Comparison of ENCODE assay signal across 23 cellular contexts in genomic region chr3:31186041-31186440, GRCh38.
DNase-seq lines count a peak whose midpoint lies in the region; ATAC-seq, FAIRE-seq and TF ChIP-seq lines count a peak whose summit lies in the region.
"Had no signal": no experiment of that assay in that cellular context is flagged by ENCODE, and none has a peak within 500 bp of the region (broad histone marks: within the 10 kb centered on the region; RNA-seq: fewer than 3 reads in every experiment).

No MANE protein-coding gene starts in this region.

- H4K20me1 ChIP-seq in HepG2 (ENCODE audit: insufficient read depth, low read length): no peaks in the 10 kb centered on the region
- H4K20me1 ChIP-seq: BLaER1 had no signal

- H3K27me3 ChIP-seq in liver (ENCODE audit: control insufficient read depth in 4 of 4, insufficient read depth in 4 of 4, low read length in 3 of 4) (no peaks in the 10 kb centered on the region), HepG2 (ENCODE audit: control insufficient read depth in 1 of 2, insufficient read depth in 2 of 2, low read length in 2 of 2) (no peaks in the 10 kb centered on the region), right lobe of liver (no peaks in the 10 kb centered on the region), vagina (no peaks in the 10 kb centered on the region)
- H3K27me3 ChIP-seq: BE2C, BLaER1 had no signal

- intact Hi-C loops in HepG2 (cut with micrococcal nuclease; ENCODE audit: unreplicated experiment): no loop called here
- intact Hi-C loops in right lobe of liver (cut with DNase I): no loop called here
- intact Hi-C loops in vagina (cut with DNase I): no loop called here

- TF ChIP-seq CTCF in liver (IDR thresholded peaks at IDR 0.05; ENCODE audit: low read depth, low read length, missing input control): no peak
- no peak for TF ChIP-seq CTCF in HepG2 (CRISPR knock-in tag; IDR thresholded peaks at IDR 0.05)
- TF ChIP-seq CTCF in right lobe of liver (IDR thresholded peaks at IDR 0.05): no peak
- TF ChIP-seq CTCF in vagina (IDR thresholded peaks at IDR 0.05): no peak

- H3K9me3 ChIP-seq in liver (ENCODE audit: control insufficient read depth in 4 of 4, low read length in 3 of 4) (no peaks in the 10 kb centered on the region), HepG2 (ENCODE audit: low read length) (no peaks in the 10 kb centered on the region), right lobe of liver (no peaks in the 10 kb centered on the region), vagina (no peaks in the 10 kb centered on the region)
- H3K9me3 ChIP-seq: A549, BE2C had no signal

- CTCF ChIA-PET in HepG2 (lab: Yijun Ruan, JAX; ENCODE audit: low intra/inter-chr PET ratio, low total read pairs): no interaction called here

- POLR2A ChIA-PET in HepG2 (lab: Yijun Ruan, JAX): no interaction called here

- TF ChIP-seq EP300 in HepG2 (IDR thresholded peaks at IDR 0.05; ENCODE audit: low read depth in 2 of 2, low read length in 2 of 2) (no peak), HepG2 (CRISPR knock-in tag; IDR thresholded peaks at IDR 0.05; ENCODE audit: borderline replicate concordance) (no peak)

- no peak overlapping the region for H3K4me3 ChIP-seq in liver (ENCODE audit: low read depth in 1 of 3, low read length in 3 of 3)
- H3K4me3 ChIP-seq in HepG2 (replicated peaks in 1 of 3; ENCODE audit: insufficient read depth in 1 of 3, low read depth in 2 of 3, low read length in 3 of 3): no peak overlapping the region
- no peak overlapping the region for H3K4me3 ChIP-seq in right lobe of liver
- H3K4me3 ChIP-seq in vagina: no peak overlapping the region
- H3K4me3 ChIP-seq: A549, BLaER1 had no signal

- FAIRE-seq in HepG2 (lab: Jason Lieb, UNC): no peak
- FAIRE-seq: A549, GM12891, GM19239 had no signal

- ATAC-seq in HepG2 (no peak), right lobe of liver (peak; percentile 38 to 70 (median 58))
- ATAC-seq: A549 had no signal

- DNase-seq in HepG2 (ENCODE audit: low spot score): no peak
- DNase-seq in right lobe of liver: peak in 1 of 3 donors; percentile 60
- DNase-seq in vagina (ENCODE audit: extremely low spot score in 2 of 2): no peak
- no peak for DNase-seq in NCI-H69 (lab: John Stamatoyannopoulos, UW)
- no peak for DNase-seq in AG08395 (ENCODE audit: low spot score)
- DNase-seq: BE2C; C1 segment of cervical spinal cord; CD4-positive, alpha-beta memory T cell; CD8-positive, alpha-beta memory T cell; COR-L47; DMS 273 treated with DMSO at 0.1 percent for 48 hours; DMS153; DMS53; DMS79; DND-41; EL; GDM1 had no signal

- TF ChIP-seq RAD21 in liver (IDR thresholded peaks at IDR 0.05) (peak; percentile 6 to 7), HepG2 (CRISPR knock-in tag; IDR thresholded peaks at IDR 0.05) (no peak)

- BruUV-seq in HepG2 (replicated peaks; lab: Mats Ljungman, UMichigan): no TSS peak

- no peak overlapping the region for H3K4me2 ChIP-seq in HepG2 (ENCODE audit: low read depth, low read length)
- H3K4me2 ChIP-seq: A549, BLaER1 had no signal

- H3K9ac ChIP-seq in liver (ENCODE audit: low read depth in 1 of 2, low read length in 2 of 2) (no peak overlapping the region), HepG2 (ENCODE audit: insufficient read depth, low read depth, low read length) (no peak overlapping the region)
- H3K9ac ChIP-seq: BLaER1 had no signal

- H3K4me1 ChIP-seq in liver (ENCODE audit: control insufficient read depth in 4 of 4, insufficient read depth in 4 of 4, low read length in 3 of 4): peaks cover 5 to 26% (median 21%) of the 10 kb centered on the region in 4 donors
- H3K4me1 ChIP-seq in HepG2 (ENCODE audit: insufficient read depth, low read length): peaks cover 39% of the 10 kb centered on the region
- H3K4me1 ChIP-seq in right lobe of liver: peaks cover 0 to 25% (median 10%) of the 10 kb centered on the region in 4 donors
- peaks cover 19% of the 10 kb centered on the region for H3K4me1 ChIP-seq in vagina
- H3K4me1 ChIP-seq: A549, BE2C, BLaER1 had no signal

- WGBS in liver: 37% methylated on average over 4 of the region's 4 CpGs
- WGBS in HepG2 (ENCODE audit: low lambda C conversion rate): 82% methylated on average over 4 of the region's 4 CpGs
- WGBS in right lobe of liver (ENCODE audit: insufficient coverage, low coverage, low lambda C conversion rate, missing lambda C conversion rate): 30% methylated on average over 4 of the region's 4 CpGs

- no peak for TF ChIP-seq POLR2A in HepG2 (IDR thresholded peaks at IDR 0.05; ENCODE audit: insufficient read depth in 1 of 2, low read depth in 2 of 2, low read length in 2 of 2)
- TF ChIP-seq POLR2A in right lobe of liver (IDR thresholded peaks at IDR 0.05): no peak
- no peak for TF ChIP-seq POLR2A in vagina (IDR thresholded peaks at IDR 0.05)

- H2AFZ ChIP-seq in HepG2 (ENCODE audit: low read length): no peak overlapping the region

- H3K36me3 ChIP-seq in liver (ENCODE audit: control insufficient read depth in 4 of 4, insufficient read depth in 3 of 4, low read depth in 1 of 4, low read length in 3 of 4) (no peaks in the 10 kb centered on the region), HepG2 (replicated peaks in 1 of 2; ENCODE audit: control insufficient read depth in 1 of 2, insufficient read depth in 2 of 2, low read length in 2 of 2) (no peaks in the 10 kb centered on the region), right lobe of liver (no peaks in the 10 kb centered on the region), vagina (no peaks in the 10 kb centered on the region)
- H3K36me3 ChIP-seq: BE2C, BLaER1 had no signal

- no peaks in the 10 kb centered on the region for H3K79me2 ChIP-seq in HepG2 (ENCODE audit: insufficient read depth, low read length)

- in situ Hi-C loops in HepG2 (cut with HindIII; ENCODE audit: extremely low pct_ligation_motif_present, low pct_unique_long_range_greater_than_20kb): no loop called here

- H3K27ac ChIP-seq in liver (ENCODE audit: low read depth in 1 of 2, low read length in 2 of 2) (no peak overlapping the region), HepG2 (ENCODE audit: extremely low read length, insufficient read depth, low read length) (no peak overlapping the region), right lobe of liver (peak overlapping the region in 1 of 3 donors; percentile 39), vagina (peak overlapping the region; percentile 21)
- H3K27ac ChIP-seq: 22Rv1, A549, BLaER1 had no signal

TF ChIP-seq in liver, 16 proteins besides CTCF, POLR2A, EP300 and RAD21:
- TF ChIP-seq RXRA (IDR thresholded peaks at IDR 0.05) (peak in 1 of 2 donors; percentile 15), HNF4A (conservative IDR thresholded peaks at IDR 0.05) (peak; percentile 7 to 60), TAF1 (conservative IDR thresholded peaks at IDR 0.05) (no peak), JUND (IDR thresholded peaks at IDR 0.05) (no peak)

TF ChIP-seq in HepG2, 621 proteins besides CTCF, POLR2A, EP300 and RAD21:
- TF ChIP-seq ZNF20 (CRISPR knock-in tag; IDR thresholded peaks at IDR 0.05): no peak
- no peak for TF ChIP-seq ZNF468 (CRISPR knock-in tag; IDR thresholded peaks at IDR 0.05)
- no peak for TF ChIP-seq PRPF4 (IDR thresholded peaks at IDR 0.05; ENCODE audit: low read depth, low read length, poor library complexity, severe bottlenecking)
- no peak for TF ChIP-seq ZNF510 (CRISPR knock-in tag; IDR thresholded peaks at IDR 0.05; ENCODE audit: low read depth)
- no peak for TF ChIP-seq REXO4 (CRISPR knock-in tag; IDR thresholded peaks at IDR 0.05; ENCODE audit: borderline replicate concordance)
- no peak for TF ChIP-seq JUNB (CRISPR knock-in tag; IDR thresholded peaks at IDR 0.05; ENCODE audit: borderline replicate concordance)
TF ChIP-seq in HepG2: peak in this region for 0.
